In genomic region chr6:27111743-27112142, GRCh38 we compare ENCODE assay signal across 1 cellular context.
TF ChIP-seq lines count a peak whose summit lies in the region.

No MANE protein-coding gene starts in this region.

TF ChIP-seq in GM23338, 12 proteins besides CTCF, POLR2A, EP300 and RAD21 (continued from another document):
- no peak for TF ChIP-seq ZNF462 (CRISPR knock-in tag; IDR thresholded peaks at IDR 0.05)
- TF ChIP-seq CREB1 (CRISPR knock-in tag; IDR thresholded peaks at IDR 0.05; ENCODE audit: low read depth) = no peak
- TF ChIP-seq EZH2phosphoT487 (IDR thresholded peaks at IDR 0.05; ENCODE audit: unreplicated experiment) = no peak
- TF ChIP-seq REST (IDR thresholded peaks at IDR 0.05; ENCODE audit: unreplicated experiment) = no peak
- no peak for TF ChIP-seq NANOG (IDR thresholded peaks at IDR 0.05; ENCODE audit: borderline replicate concordance)
- no peak for TF ChIP-seq ETS1 (IDR thresholded peaks at IDR 0.05)
- TF ChIP-seq POLR2AphosphoS5 (IDR thresholded peaks at IDR 0.05; ENCODE audit: low read depth) = no peak
- no peak for TF ChIP-seq ZNF331 (CRISPR knock-in tag; IDR thresholded peaks at IDR 0.05; ENCODE audit: low read depth)
- no peak for TF ChIP-seq ZNF114 (CRISPR knock-in tag; IDR thresholded peaks at IDR 0.05)
